ENCODE assay signal across 8 cellular contexts in genomic region chr19:45670670-45671453, GRCh38. TPM values are rescaled to one million over a fixed set of nuclear protein-coding genes. Genes with fewer than 3 reads are reported as not detected.
DNase-seq lines count a peak whose midpoint lies in the region; ATAC-seq and TF ChIP-seq lines count a peak whose summit lies in the region.

No MANE protein-coding gene starts in this region.

- DNase-seq in A172 (ENCODE audit: low spot score) (peak; percentile 18), body of pancreas (peak; percentile 95 to 96 (median 95)), skeletal muscle cell (ENCODE audit: low read depth) (no peak)

- H3K36me3 ChIP-seq in body of pancreas (replicated peaks in 1 of 2; ENCODE audit: insufficient read depth in 1 of 2, low read depth in 2 of 2) = no peaks in the 10 kb centered on the region

- no peak for TF ChIP-seq CTCF in body of pancreas (IDR thresholded peaks at IDR 0.05)

- peaks cover 39% of the 10 kb centered on the region for H3K4me1 ChIP-seq in body of pancreas

- ATAC-seq in GM18519 (IDR thresholded peaks at IDR 0.05; ENCODE audit: low FRiP score, unreplicated experiment) (peak; percentile 43), HG03439 (IDR thresholded peaks at IDR 0.05; ENCODE audit: unreplicated experiment) (peak; percentile 51), SK-N-SH treated with all-trans-retinoic acid at 6 μM for 48 hours (peak; percentile 75), body of pancreas (peak; percentile 88), HG03378 (IDR thresholded peaks at IDR 0.05; ENCODE audit: unreplicated experiment) (no peak)

- no peaks in the 10 kb centered on the region for H3K9me3 ChIP-seq in body of pancreas

- intact Hi-C loops in body of pancreas (cut with DNase I) = no loop called here

- TF ChIP-seq POLR2A in body of pancreas (IDR thresholded peaks at IDR 0.05) = peak in 2 of 3 donors; percentile 34 to 46

- 16 to 24% methylated on average over 10 to 42 of the region's 42 CpGs for WGBS in body of pancreas, 2 donors

- peak overlapping the region; percentile 32 to 81 (median 64) for H3K27ac ChIP-seq in body of pancreas

- H3K4me3 ChIP-seq in body of pancreas (no peak overlapping the region), iPS-11a (ENCODE audit: low read depth, low read length) (peak overlapping the region; percentile 43), skeletal muscle cell (ENCODE audit: low read depth, low read length) (peak overlapping the region; percentile 13)

- no peaks in the 10 kb centered on the region for H3K27me3 ChIP-seq in body of pancreas

TF ChIP-seq in SK-N-SH treated with all-trans-retinoic acid at 6 μM for 48 hours, 23 proteins besides CTCF, POLR2A, EP300 and RAD21:
- TF ChIP-seq ZNF8 (CRISPR knock-in tag; IDR thresholded peaks at IDR 0.05) = no peak
- TF ChIP-seq ARNTL (CRISPR knock-in tag; IDR thresholded peaks at IDR 0.05; ENCODE audit: borderline replicate concordance, low read depth) = no peak
- no peak for TF ChIP-seq SNAI2 (CRISPR knock-in tag; IDR thresholded peaks at IDR 0.05)
- no peak for TF ChIP-seq ZNF565 (CRISPR knock-in tag; conservative IDR thresholded peaks at IDR 0.05; ENCODE audit: low read depth)
- TF ChIP-seq OSR1 (CRISPR knock-in tag; IDR thresholded peaks at IDR 0.05) = no peak
- TF ChIP-seq PPARA (CRISPR knock-in tag; IDR thresholded peaks at IDR 0.05; ENCODE audit: borderline replicate concordance) = no peak
- TF ChIP-seq, protein P1, sequence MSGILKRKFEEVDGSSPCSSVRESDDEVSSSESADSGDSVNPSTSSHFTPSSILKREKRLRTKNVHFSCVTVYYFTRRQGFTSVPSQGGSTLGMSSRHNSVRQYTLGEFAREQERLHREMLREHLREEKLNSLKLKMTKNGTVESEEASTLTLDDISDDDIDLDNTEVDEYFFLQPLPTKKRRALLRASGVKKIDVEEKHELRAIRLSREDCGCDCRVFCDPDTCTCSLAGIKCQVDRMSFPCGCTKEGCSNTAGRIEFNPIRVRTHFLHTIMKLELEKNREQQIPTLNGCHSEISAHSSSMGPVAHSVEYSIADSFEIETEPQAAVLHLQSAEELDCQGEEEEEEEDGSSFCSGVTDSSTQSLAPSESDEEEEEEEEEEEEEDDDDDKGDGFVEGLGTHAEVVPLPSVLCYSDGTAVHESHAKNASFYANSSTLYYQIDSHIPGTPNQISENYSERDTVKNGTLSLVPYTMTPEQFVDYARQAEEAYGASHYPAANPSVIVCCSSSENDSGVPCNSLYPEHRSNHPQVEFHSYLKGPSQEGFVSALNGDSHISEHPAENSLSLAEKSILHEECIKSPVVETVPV (CRISPR knock-in tag; IDR thresholded peaks at IDR 0.05) = no peak
- no peak for TF ChIP-seq GLIS3 (CRISPR knock-in tag; IDR thresholded peaks at IDR 0.05)
- no peak for TF ChIP-seq POU6F1 (CRISPR knock-in tag; IDR thresholded peaks at IDR 0.05; ENCODE audit: borderline replicate concordance, low read depth)
- TF ChIP-seq ZFP3 (CRISPR knock-in tag; IDR thresholded peaks at IDR 0.05) = no peak
- no peak for TF ChIP-seq CSDC2 (CRISPR knock-in tag; IDR thresholded peaks at IDR 0.05)
- TF ChIP-seq ZC3H10 (CRISPR knock-in tag; IDR thresholded peaks at IDR 0.05) = no peak
- TF ChIP-seq ZFP30 (CRISPR knock-in tag; IDR thresholded peaks at IDR 0.05) = no peak

RNA-seq across cellular contexts. Expression of gene GIPR, which starts 2.8 kb away (rescaled TPM):
- total RNA-seq in A172 (2014; rRNA removed; shearing (Covaris generic)) = 0.10 and 0.72 TPM in 2 replicates
- total RNA-seq in body of pancreas = 1 to 10 TPM; 3.9 to 9.2 TPM

RNA-seq across cellular contexts. Expression of gene SNRPD2, which starts 20.9 kb away (rescaled TPM):
- total RNA-seq in A172 (2014; rRNA removed; shearing (Covaris generic)) = 260 and 319 TPM in 2 replicates
- total RNA-seq in body of pancreas = 10 to 100 TPM; 25.1 to 66.4 TPM

RNA-seq across cellular contexts. Expression of gene QPCTL, which starts 21.6 kb away (rescaled TPM):
- 5.1 and 8.2 TPM in 2 replicates for total RNA-seq in A172 (2014; rRNA removed; shearing (Covaris generic))
- 1 to 10 TPM; 2.1 to 4.0 TPM for total RNA-seq in body of pancreas

RNA-seq across cellular contexts. Expression of gene EML2, which starts 31.7 kb away (rescaled TPM):
- total RNA-seq in A172 (2014; rRNA removed; shearing (Covaris generic)) = 4.2 and 4.4 TPM in 2 replicates
- 10 to 100 TPM; 25.7 to 60.6 TPM for total RNA-seq in body of pancreas

RNA-seq across cellular contexts. Expression of gene FBXO46, which starts 59.8 kb away (rescaled TPM):
- total RNA-seq in A172 (2014; rRNA removed; shearing (Covaris generic)) = 2.4 and 3.0 TPM in 2 replicates
- 10 to 100 TPM in 1 of 2 donors, 1 to 10 TPM in 1; 7.8 to 11.9 TPM for total RNA-seq in body of pancreas

Comparison
In these comparisons a context has a peak if more than half of its experiments do, and no peak if none do; other contexts are left out.
1. H3K4me3 ChIP-seq: peak in iPS-11a (single experiment) and skeletal muscle cell (single experiment); none in body of pancreas (0 of 2).